1 cellular context compared by ENCODE assay signal in the genomic region with DNA sequence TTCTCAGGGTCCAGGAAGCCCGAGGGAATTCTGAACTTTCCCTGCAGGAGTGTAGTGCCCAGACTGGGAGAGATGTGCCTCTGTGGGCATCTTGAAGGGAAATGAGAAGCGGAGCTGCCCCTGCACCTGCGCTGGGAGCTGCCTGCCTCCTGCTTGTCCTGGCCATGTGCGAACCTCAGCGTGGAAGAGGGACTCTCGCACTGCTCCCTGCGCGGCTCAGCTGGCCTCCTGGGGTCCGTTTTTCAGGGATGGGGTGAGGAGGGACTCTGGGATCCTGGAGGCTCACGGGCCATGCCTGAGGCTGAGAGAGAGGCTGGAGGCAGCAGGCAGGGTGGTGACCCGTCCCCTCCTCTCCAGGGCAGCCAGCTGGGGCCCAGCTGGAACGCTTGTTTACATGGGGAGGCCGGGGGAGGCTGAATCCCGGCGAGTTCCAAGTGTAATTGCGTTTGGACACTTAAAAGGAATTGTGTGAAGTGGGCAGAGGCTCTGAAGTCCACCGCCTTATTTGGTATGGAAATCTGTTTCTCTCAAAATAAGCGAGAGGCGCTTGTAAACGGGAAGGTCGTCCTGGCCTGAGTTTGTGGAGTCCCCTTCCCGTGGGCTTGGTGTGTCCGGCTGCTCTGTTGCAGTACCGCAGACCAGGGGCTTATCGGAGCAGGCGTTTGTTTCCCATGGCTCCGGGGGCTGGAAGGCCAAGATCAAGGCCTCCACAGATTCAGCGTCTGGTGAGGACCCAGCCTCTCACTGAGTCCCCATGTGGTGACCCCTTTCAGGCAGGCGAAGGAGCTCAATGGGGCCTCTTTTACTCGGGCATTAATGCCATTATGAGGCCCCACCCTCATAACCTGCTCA.
TF ChIP-seq lines count a peak whose summit lies in the region.

No MANE protein-coding gene starts in this region.

TF ChIP-seq in H1, 55 proteins besides CTCF, POLR2A, EP300 and RAD21:
- TF ChIP-seq SP1 (IDR thresholded peaks at IDR 0.05; ENCODE audit: low read depth, low read length), result no peak
- no peak for TF ChIP-seq SUZ12 (IDR thresholded peaks at IDR 0.05; ENCODE audit: low read length)
- TF ChIP-seq CREB1 (IDR thresholded peaks at IDR 0.05), result no peak
- no peak for TF ChIP-seq SP2 (IDR thresholded peaks at IDR 0.05; ENCODE audit: low read length)
- TF ChIP-seq CBX5 (IDR thresholded peaks at IDR 0.05; ENCODE audit: low read depth, low read length), result no peak
- TF ChIP-seq, protein P1, sequence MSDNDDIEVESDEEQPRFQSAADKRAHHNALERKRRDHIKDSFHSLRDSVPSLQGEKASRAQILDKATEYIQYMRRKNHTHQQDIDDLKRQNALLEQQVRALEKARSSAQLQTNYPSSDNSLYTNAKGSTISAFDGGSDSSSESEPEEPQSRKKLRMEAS (IDR thresholded peaks at IDR 0.05), result peak; percentile 50
